Comparison of ENCODE assay signal across 17 cellular contexts in the genomic region with DNA sequence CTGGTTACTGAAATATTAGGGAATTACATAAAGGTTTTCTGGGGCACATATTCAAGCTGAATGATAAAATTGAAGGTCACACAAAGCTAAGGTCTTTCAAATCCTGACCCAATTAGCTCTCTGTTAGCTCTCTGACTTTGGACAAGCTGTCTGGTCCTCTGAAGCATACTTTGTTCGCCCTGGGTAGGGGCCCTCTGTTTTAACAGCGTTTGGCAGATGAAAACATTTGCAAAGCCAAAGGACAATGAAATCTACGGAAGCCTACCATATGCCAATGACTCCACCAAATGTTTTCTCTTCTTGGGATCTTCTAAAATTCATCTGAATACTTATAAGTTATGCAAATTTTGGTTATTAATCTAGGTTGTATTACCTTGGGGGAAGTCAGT. TPM values are rescaled to one million over a fixed set of nuclear protein-coding genes. Genes with fewer than 3 reads are reported as not detected.
DNase-seq lines count a peak whose midpoint lies in the region; TF ChIP-seq lines count a peak whose summit lies in the region.
"Had no signal": no experiment of that assay in that cellular context is flagged by ENCODE, and none has a peak within 500 bp of the region (broad histone marks: within the 10 kb centered on the region; RNA-seq: fewer than 3 reads in every experiment).

No MANE protein-coding gene starts in this region.

- H4K20me1 ChIP-seq in KMS-11 (ENCODE audit: insufficient read depth), result no peaks in the 10 kb centered on the region

- H3K27me3 Mint-ChIP-seq in endodermal cell (ENCODE audit: insufficient read depth) (peaks cover 29% of the 10 kb centered on the region), mesothelial cell of epicardium (ENCODE audit: low read depth) (no peaks in the 10 kb centered on the region)

- H2AFZ ChIP-seq in ACC112 (ENCODE audit: low read length, unreplicated experiment) (peak overlapping the region; percentile 88), KMS-11 (ENCODE audit: low read depth) (peak overlapping the region; percentile 60)
- H2AFZ ChIP-seq: neural progenitor cell had no signal

- H3K27ac ChIP-seq in ACC112 (ENCODE audit: low read depth, low read length) (peak overlapping the region; percentile 53; the same call in 1 of the 2 replicates), KMS-11 (peak overlapping the region; percentile 43; the same call in 1 of the 2 replicates), endodermal cell (ENCODE audit: low read depth, low read length) (no peak overlapping the region)
- H3K27ac ChIP-seq: neural progenitor cell had no signal

- H3K4me1 Mint-ChIP-seq in endodermal cell (peaks cover 6% of the 10 kb centered on the region), mesothelial cell of epicardium (peaks cover 45% of the 10 kb centered on the region)

- no peak for TF ChIP-seq CTCF in KMS-11 (conservative IDR thresholded peaks at IDR 0.05; ENCODE audit: low read depth, low read length)
- no peak for TF ChIP-seq CTCF in endodermal cell (conservative IDR thresholded peaks at IDR 0.05)
- no peak for TF ChIP-seq CTCF in mesothelial cell of epicardium (IDR thresholded peaks at IDR 0.05; ENCODE audit: unreplicated experiment)

- H3K9me3 Mint-ChIP-seq in endodermal cell, result no peaks in the 10 kb centered on the region
- peaks cover 7% of the 10 kb centered on the region for H3K9me3 Mint-ChIP-seq in mesothelial cell of epicardium
- H3K9me3 Mint-ChIP-seq: activated naive CD8-positive, alpha-beta T cell treated with anti-CD3 and anti-CD28 coated beads, Interleukin-2, amount 50 U/mL, for 24 hours; neural progenitor cell had no signal

- H3K9me3 ChIP-seq in endodermal cell (ENCODE audit: control insufficient read depth, low read length), result no peaks in the 10 kb centered on the region
- H3K9me3 ChIP-seq: HAP-1, tibial nerve had no signal

- WGBS in endodermal cell (ENCODE audit: insufficient coverage in 1 of 2, insufficient read length in 1 of 2), 2 experiments, result 92 to 93% methylated on average over 2 to 3 of the region's 3 CpGs

- H3K4me2 ChIP-seq in KMS-11, result peak overlapping the region; percentile 49
- H3K4me2 ChIP-seq: neural progenitor cell had no signal

- no peaks in the 10 kb centered on the region for H3K36me3 ChIP-seq in ACC112 (ENCODE audit: insufficient read depth, low read length)
- H3K36me3 ChIP-seq in KMS-11 (ENCODE audit: insufficient read depth), result no peaks in the 10 kb centered on the region
- no peaks in the 10 kb centered on the region for H3K36me3 ChIP-seq in endodermal cell (ENCODE audit: control insufficient read depth, insufficient read depth, low read length)
- H3K36me3 ChIP-seq: HAP-1, neural progenitor cell, tibial nerve had no signal

- peaks cover 33% of the 10 kb centered on the region for H3K27me3 ChIP-seq in ACC112 (ENCODE audit: insufficient read depth, low read length)
- H3K27me3 ChIP-seq in KMS-11 (ENCODE audit: insufficient read depth, low read depth), result no peaks in the 10 kb centered on the region
- H3K27me3 ChIP-seq in endodermal cell (ENCODE audit: control insufficient read depth, insufficient read depth, low read length, poor library complexity, severe bottlenecking), result peaks cover 11% of the 10 kb centered on the region
- H3K27me3 ChIP-seq: neural progenitor cell had no signal

- DNase-seq in endodermal cell (peak; percentile 15), mesothelial cell of epicardium (ENCODE audit: low spot score in 2 of 2, unreplicated experiment in 2 of 2) (no peak), NCI-H69 (lab: John Stamatoyannopoulos, UW) (no peak), hepatic stellate cell (ENCODE audit: low spot score) (no peak), middle frontal gyrus (ENCODE audit: extremely low spot score, low spot score) (no peak), A172 (ENCODE audit: low spot score) (no peak)
- DNase-seq: midbrain, NCI-H510A had no signal

- H3K4me3 ChIP-seq in ACC112 (ENCODE audit: low read depth, low read length), result peak overlapping the region; percentile 66
- no peak overlapping the region for H3K4me3 ChIP-seq in KMS-11 (IDR thresholded peaks at IDR 0.05; ENCODE audit: insufficient read depth, low read depth, low read length)
- H3K4me3 ChIP-seq in endodermal cell (ENCODE audit: low read length), result no peak overlapping the region
- H3K4me3 ChIP-seq: HAP-1, neural progenitor cell had no signal

- H3K36me3 Mint-ChIP-seq in endodermal cell (ENCODE audit: low read depth), result no peaks in the 10 kb centered on the region
- H3K36me3 Mint-ChIP-seq in mesothelial cell of epicardium, result no peaks in the 10 kb centered on the region
- H3K36me3 Mint-ChIP-seq: neural progenitor cell had no signal

- H3K4me3 Mint-ChIP-seq in endodermal cell (no peak overlapping the region), mesothelial cell of epicardium (no peak overlapping the region)
- H3K4me3 Mint-ChIP-seq: activated naive CD8-positive, alpha-beta T cell treated with anti-CD3 and anti-CD28 coated beads, Interleukin-2, amount 50 U/mL, for 24 hours; neural progenitor cell had no signal

- no peak overlapping the region for H3K27ac Mint-ChIP-seq in endodermal cell
- peak overlapping the region; percentile 75 for H3K27ac Mint-ChIP-seq in mesothelial cell of epicardium

- H3K9ac ChIP-seq in KMS-11 (peak overlapping the region; percentile 30; the same call in 1 of the 2 replicates), endodermal cell (ENCODE audit: extremely low read depth, low read length, poor library complexity, severe bottlenecking) (no peak overlapping the region)
- H3K9ac ChIP-seq: neural progenitor cell had no signal

- H3K4me1 ChIP-seq in ACC112 (ENCODE audit: control insufficient read depth, insufficient read depth, low read length, unreplicated experiment) (peaks cover 30% of the 10 kb centered on the region), KMS-11 (ENCODE audit: low read depth, poor library complexity, severe bottlenecking) (peaks cover 17% of the 10 kb centered on the region), endodermal cell (ENCODE audit: control insufficient read depth, insufficient read depth, low read length) (no peaks in the 10 kb centered on the region)

- H3K79me2 ChIP-seq in ACC112 (ENCODE audit: control insufficient read depth, insufficient read depth, low read length, unreplicated experiment), result no peaks in the 10 kb centered on the region
- no peaks in the 10 kb centered on the region for H3K79me2 ChIP-seq in KMS-11 (ENCODE audit: insufficient read depth, low read depth)

RNA-seq across cellular contexts. Expression of gene GJA3, which starts 14.5 kb away (rescaled TPM):
- total RNA-seq in endodermal cell (under 1 TPM; 0.07 to 0.09 TPM), mesothelial cell of epicardium (4.4 to 5.3 TPM (median 5.2 TPM) in 3 replicates)
- not detected for polyA plus RNA-seq in endodermal cell (2013, experiment 1 of 2)
- polyA plus RNA-seq in endodermal cell (2013, experiment 2 of 2), result 0.08 TPM
- total RNA-seq in A172 (2014; rRNA removed; shearing (Covaris generic)), result 0.52 and 1.6 TPM in 2 replicates

RNA-seq across cellular contexts. Expression of gene GJB2, which starts 17.3 kb away (rescaled TPM):
- under 1 TPM; 0.26 to 0.82 TPM for total RNA-seq in endodermal cell
- polyA plus RNA-seq in endodermal cell (2013, experiment 1 of 2), result 0.28 TPM
- polyA plus RNA-seq in endodermal cell (2013, experiment 2 of 2), result 0.25 TPM
- total RNA-seq in mesothelial cell of epicardium, result 24.4 to 27.2 TPM (median 25.4 TPM) in 3 replicates
- total RNA-seq in A172 (2014; rRNA removed; shearing (Covaris generic)), result 0.45 and 0.65 TPM in 2 replicates
- total RNA-seq: fibroblast of villous mesenchyme had no signal

RNA-seq across cellular contexts. Expression of gene GJB6, which starts 56.7 kb away (rescaled TPM):
- total RNA-seq in endodermal cell (not detected), mesothelial cell of epicardium (28.6 to 35.4 TPM (median 32.7 TPM) in 3 replicates)
- not detected for polyA plus RNA-seq in endodermal cell (2013, experiment 1 of 2)
- not detected for polyA plus RNA-seq in endodermal cell (2013, experiment 2 of 2)
- total RNA-seq in A172 (2014; rRNA removed; shearing (Covaris generic)), result not detected in 2 replicates
- total RNA-seq: cardiac septum, Daoy, fibroblast of villous mesenchyme, tibial nerve had no signal

Comparison
In these comparisons a context has a peak if more than half of its experiments do, and no peak if none do; other contexts are left out.
1. RNA of gene GJB2, which starts 17.3 kb away (total RNA-seq): 24.4 to 27.2 TPM in mesothelial cell of epicardium; 0.26 to 0.82 TPM in endodermal cell and 0.45 to 0.65 TPM in A172; every median in the first group is over 10 times any median in the second.
2. RNA of gene GJB6, which starts 56.7 kb away (total RNA-seq): 28.6 to 35.4 TPM in mesothelial cell of epicardium; not detected in endodermal cell and not detected in A172; every median in the first group is over 10 times any median in the second.